1 cellular context compared by ENCODE assay signal in the genomic region with DNA sequence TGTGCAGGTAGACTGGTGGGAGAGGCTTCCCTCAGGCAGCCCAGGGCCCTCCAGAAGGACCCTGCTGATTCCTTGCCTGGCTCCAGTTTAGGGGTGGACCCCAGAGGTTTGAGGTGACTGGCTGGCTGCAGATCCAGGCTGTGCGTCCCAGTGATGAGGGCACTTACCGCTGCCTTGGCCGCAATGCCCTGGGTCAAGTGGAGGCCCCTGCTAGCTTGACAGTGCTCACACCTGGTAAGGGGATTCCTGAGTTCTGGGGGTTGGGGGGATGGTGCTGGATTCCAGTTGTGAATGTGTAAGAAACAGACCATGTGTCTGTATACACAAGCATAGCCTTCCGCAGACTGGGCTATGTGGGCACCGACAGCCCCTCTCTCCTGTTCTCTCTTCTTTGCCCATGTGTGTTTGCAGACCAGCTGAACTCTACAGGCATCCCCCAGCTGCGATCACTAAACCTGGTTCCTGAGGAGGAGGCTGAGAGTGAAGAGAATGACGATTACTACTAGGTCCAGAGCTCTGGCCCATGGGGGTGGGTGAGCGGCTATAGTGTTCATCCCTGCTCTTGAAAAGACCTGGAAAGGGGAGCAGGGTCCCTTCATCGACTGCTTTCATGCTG.
TF ChIP-seq lines count a peak whose summit lies in the region.

No MANE protein-coding gene starts in this region.

TF ChIP-seq in IMR-90, 13 proteins besides CTCF, POLR2A, EP300 and RAD21:
- no peak for TF ChIP-seq CEBPB (IDR thresholded peaks at IDR 0.05; ENCODE audit: low read depth, low read length)
TF ChIP-seq in IMR-90: peak in this region for 0.
